2 cellular contexts compared by ENCODE assay signal in the genomic region with DNA sequence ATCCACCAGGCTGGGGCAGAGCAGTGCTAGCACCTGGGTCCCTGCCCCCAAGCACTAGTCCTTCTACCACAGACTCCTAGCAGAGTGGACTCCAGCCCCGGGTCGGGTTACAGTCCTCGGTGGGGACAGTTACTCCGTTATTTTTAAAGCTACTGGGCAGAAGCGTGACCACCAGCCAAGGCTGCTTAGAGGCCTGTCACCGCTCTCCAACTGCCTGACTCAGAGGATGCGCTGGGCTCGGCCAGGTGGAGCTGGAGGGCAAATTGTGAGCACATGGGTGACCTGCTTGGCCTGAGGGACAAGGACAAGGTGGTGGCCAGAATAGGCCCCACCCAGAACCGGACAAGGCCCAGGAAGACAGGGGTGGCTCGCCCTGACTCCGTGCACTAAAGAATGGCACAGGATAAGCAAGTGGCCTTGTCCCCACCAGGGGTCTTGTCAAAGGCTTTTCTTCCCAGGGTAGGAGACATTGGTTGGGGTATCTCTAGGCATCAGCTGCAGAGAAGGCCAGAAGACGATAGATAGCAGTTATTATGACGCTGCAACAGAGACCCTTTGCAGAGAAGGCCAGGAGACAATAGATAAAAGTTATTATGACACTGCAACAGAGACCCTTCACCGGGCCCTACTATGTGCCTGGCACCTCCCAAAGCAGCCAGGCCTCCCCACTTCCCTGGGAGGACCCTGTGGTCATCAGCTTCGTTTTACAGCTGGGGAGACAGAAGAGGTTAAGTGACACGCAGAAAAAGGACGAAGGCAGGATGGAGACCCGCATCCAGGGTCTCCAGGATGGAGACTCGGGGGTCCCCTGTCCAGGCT.
TF ChIP-seq lines count a peak whose summit lies in the region.

No MANE protein-coding gene starts in this region.

TF ChIP-seq in HCT116, 20 proteins besides CTCF, POLR2A, EP300 and RAD21 (continued from another document):
- TF ChIP-seq, protein P1, sequence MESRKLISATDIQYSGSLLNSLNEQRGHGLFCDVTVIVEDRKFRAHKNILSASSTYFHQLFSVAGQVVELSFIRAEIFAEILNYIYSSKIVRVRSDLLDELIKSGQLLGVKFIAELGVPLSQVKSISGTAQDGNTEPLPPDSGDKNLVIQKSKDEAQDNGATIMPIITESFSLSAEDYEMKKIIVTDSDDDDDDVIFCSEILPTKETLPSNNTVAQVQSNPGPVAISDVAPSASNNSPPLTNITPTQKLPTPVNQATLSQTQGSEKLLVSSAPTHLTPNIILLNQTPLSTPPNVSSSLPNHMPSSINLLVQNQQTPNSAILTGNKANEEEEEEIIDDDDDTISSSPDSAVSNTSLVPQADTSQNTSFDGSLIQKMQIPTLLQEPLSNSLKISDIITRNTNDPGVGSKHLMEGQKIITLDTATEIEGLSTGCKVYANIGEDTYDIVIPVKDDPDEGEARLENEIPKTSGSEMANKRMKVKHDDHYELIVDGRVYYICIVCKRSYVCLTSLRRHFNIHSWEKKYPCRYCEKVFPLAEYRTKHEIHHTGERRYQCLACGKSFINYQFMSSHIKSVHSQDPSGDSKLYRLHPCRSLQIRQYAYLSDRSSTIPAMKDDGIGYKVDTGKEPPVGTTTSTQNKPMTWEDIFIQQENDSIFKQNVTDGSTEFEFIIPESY (IDR thresholded peaks at IDR 0.05; ENCODE audit: extremely low read depth, insufficient replicate concordance, low read length): no peak
- TF ChIP-seq TCF7L2 (IDR thresholded peaks at IDR 0.05; ENCODE audit: borderline replicate concordance, extremely low read depth, insufficient read depth, insufficient read length) (no peak), SIN3A (IDR thresholded peaks at IDR 0.05; ENCODE audit: low read depth) (no peak), EZH2 (IDR thresholded peaks at IDR 0.05) (no peak), YY1 (IDR thresholded peaks at IDR 0.05; ENCODE audit: extremely low read depth, insufficient replicate concordance, low read depth, low read length) (no peak), POLR2AphosphoS5 (IDR thresholded peaks at IDR 0.05; ENCODE audit: low read depth, low read length) (no peak), CBX3 (IDR thresholded peaks at IDR 0.05; ENCODE audit: low read depth) (no peak), ELF1 (IDR thresholded peaks at IDR 0.05; ENCODE audit: borderline replicate concordance, low read depth) (no peak), SRF (IDR thresholded peaks at IDR 0.05; ENCODE audit: low read depth) (no peak)
- TF ChIP-seq, protein P2, sequence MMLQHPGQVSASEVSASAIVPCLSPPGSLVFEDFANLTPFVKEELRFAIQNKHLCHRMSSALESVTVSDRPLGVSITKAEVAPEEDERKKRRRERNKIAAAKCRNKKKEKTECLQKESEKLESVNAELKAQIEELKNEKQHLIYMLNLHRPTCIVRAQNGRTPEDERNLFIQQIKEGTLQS (IDR thresholded peaks at IDR 0.05): no peak

TF ChIP-seq in neural cell, 6 proteins besides CTCF, POLR2A, EP300 and RAD21:
- TF ChIP-seq, protein P3, sequence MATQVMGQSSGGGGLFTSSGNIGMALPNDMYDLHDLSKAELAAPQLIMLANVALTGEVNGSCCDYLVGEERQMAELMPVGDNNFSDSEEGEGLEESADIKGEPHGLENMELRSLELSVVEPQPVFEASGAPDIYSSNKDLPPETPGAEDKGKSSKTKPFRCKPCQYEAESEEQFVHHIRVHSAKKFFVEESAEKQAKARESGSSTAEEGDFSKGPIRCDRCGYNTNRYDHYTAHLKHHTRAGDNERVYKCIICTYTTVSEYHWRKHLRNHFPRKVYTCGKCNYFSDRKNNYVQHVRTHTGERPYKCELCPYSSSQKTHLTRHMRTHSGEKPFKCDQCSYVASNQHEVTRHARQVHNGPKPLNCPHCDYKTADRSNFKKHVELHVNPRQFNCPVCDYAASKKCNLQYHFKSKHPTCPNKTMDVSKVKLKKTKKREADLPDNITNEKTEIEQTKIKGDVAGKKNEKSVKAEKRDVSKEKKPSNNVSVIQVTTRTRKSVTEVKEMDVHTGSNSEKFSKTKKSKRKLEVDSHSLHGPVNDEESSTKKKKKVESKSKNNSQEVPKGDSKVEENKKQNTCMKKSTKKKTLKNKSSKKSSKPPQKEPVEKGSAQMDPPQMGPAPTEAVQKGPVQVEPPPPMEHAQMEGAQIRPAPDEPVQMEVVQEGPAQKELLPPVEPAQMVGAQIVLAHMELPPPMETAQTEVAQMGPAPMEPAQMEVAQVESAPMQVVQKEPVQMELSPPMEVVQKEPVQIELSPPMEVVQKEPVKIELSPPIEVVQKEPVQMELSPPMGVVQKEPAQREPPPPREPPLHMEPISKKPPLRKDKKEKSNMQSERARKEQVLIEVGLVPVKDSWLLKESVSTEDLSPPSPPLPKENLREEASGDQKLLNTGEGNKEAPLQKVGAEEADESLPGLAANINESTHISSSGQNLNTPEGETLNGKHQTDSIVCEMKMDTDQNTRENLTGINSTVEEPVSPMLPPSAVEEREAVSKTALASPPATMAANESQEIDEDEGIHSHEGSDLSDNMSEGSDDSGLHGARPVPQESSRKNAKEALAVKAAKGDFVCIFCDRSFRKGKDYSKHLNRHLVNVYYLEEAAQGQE (IDR thresholded peaks at IDR 0.05; ENCODE audit: borderline replicate concordance): no peak
